In genomic region chr9:120878188-120879130, GRCh38 we compare ENCODE assay signal across 10 cellular contexts. TPM values are rescaled to one million over a fixed set of nuclear protein-coding genes. Genes with fewer than 3 reads are reported as not detected.
DNase-seq lines count a peak whose midpoint lies in the region; ATAC-seq, FAIRE-seq and TF ChIP-seq lines count a peak whose summit lies in the region.
"Had no signal": no experiment of that assay in that cellular context is flagged by ENCODE, and none has a peak within 500 bp of the region (broad histone marks: within the 10 kb centered on the region; RNA-seq: fewer than 3 reads in every experiment).

No MANE protein-coding gene starts in this region.

- H4K20me1 ChIP-seq in GM12878 (ENCODE audit: control insufficient read depth, insufficient read depth) = no peaks in the 10 kb centered on the region

- H3K4me1 ChIP-seq in GM12878 (ENCODE audit: control insufficient read depth, insufficient read depth, low read length) (peaks cover 27% of the 10 kb centered on the region), psoas muscle (no peaks in the 10 kb centered on the region), tibial artery (peaks cover 0 to 17% (median 6%) of the 10 kb centered on the region in 4 donors)

- H3K36me3 ChIP-seq in GM12878 (ENCODE audit: control insufficient read depth in 2 of 2, insufficient read depth in 2 of 2, low read length in 1 of 2) = peaks cover 9 to 15% of the 10 kb centered on the region in 2 experiments; a peak in 3 of 4 replicates
- no peaks in the 10 kb centered on the region for H3K36me3 ChIP-seq in psoas muscle (ENCODE audit: insufficient read depth in 1 of 2, low read depth in 1 of 2)
- peaks cover 1 to 13% (median 11%) of the 10 kb centered on the region in 3 donors for H3K36me3 ChIP-seq in tibial artery
- H3K36me3 ChIP-seq: cardiac muscle cell, thyroid gland had no signal

- 0 out of 2 replicates have a peak, but pooled peaks have one; percentile 46 for TF ChIP-seq POLR2A in GM12878 (IDR thresholded peaks at IDR 0.05; ENCODE audit: low read depth, low read length)

- CTCF ChIA-PET in GM12878 (lab: Yijun Ruan, JAX) = interaction anchor here (0.7 to 3.8 kb wide), 8 partner anchors 9 to 123 kb away, joined by 3 to 13 read pairs (median 4); no protein-coding TSS in a partner anchor

- H3K27me3 ChIP-seq in GM12878 (replicated peaks in 1 of 2; ENCODE audit: control insufficient read depth in 2 of 2, insufficient read depth in 2 of 2, low read length in 1 of 2) = no peaks in the 10 kb centered on the region
- H3K27me3 ChIP-seq in psoas muscle (ENCODE audit: insufficient read depth in 3 of 3, low read length in 2 of 3) = peaks cover 0 to 20% (median 0%) of the 10 kb centered on the region in 3 donors
- no peaks in the 10 kb centered on the region for H3K27me3 ChIP-seq in tibial artery
- H3K27me3 ChIP-seq: thyroid gland had no signal

- peaks cover 39% of the 10 kb centered on the region for H3K79me2 ChIP-seq in GM12878 (ENCODE audit: control insufficient read depth, insufficient read depth, low read length)

- BruUV-seq in GM12878 (replicated peaks; lab: Mats Ljungman, UMichigan) = no TSS peak

- 31% methylated on average over 8 of the region's 8 CpGs for WGBS in GM12878 (ENCODE audit: insufficient coverage, insufficient replicate concordance, low lambda C conversion rate, missing lambda C conversion rate)
- WGBS in psoas muscle, 3 donors = 75 to 82% (median 77%) methylated on average over 8 of the region's 8 CpGs

- POLR2A ChIA-PET in GM12878 (lab: Charles Lee) = interaction anchor here (0.9 to 8.2 kb wide), 6 partner anchors 9 to 55 kb away, joined by 3 to 75 read pairs (median 4); no protein-coding TSS in a partner anchor

- H3K27ac ChIP-seq in GM12878 (ENCODE audit: control insufficient read depth, insufficient read depth) (peak overlapping the region; percentile 95), psoas muscle (no peak overlapping the region), tibial artery (peak overlapping the region in 1 of 2 donors; percentile 99)
- H3K27ac ChIP-seq: cardiac muscle cell had no signal

- intact Hi-C loops in GM12878 (cut with micrococcal nuclease; ENCODE audit: unreplicated experiment) = loop anchor here (5.0 kb wide), 1 partner anchor 86 kb away; the partner anchor contains the start of gene FBXW2
- intact Hi-C loops in psoas muscle (cut with DNase I) = no loop called here
- intact Hi-C loops in tibial artery (cut with DNase I; ENCODE audit: low total_unique reads) = loop anchor here (5.0 kb wide), 1 partner anchor 59 kb away; no protein-coding TSS in a partner anchor

- DNase-seq in NCI-H1417 (lab: John Stamatoyannopoulos, UW) (peak; percentile 29 to 70 (median 55)), NCI-H1417 treated with DMSO at 0.1 percent for 48 hours (lab: John Stamatoyannopoulos, UW) (no peak), NCI-H2171 (lab: John Stamatoyannopoulos, UW) (peak; percentile 28), GM12878 (ENCODE audit: low read depth, low spot score) (no peak), psoas muscle (no peak), tibial artery (no peak), GM19239 (ENCODE audit: insufficient read length, low spot score) (no peak)

- no peaks in the 10 kb centered on the region for H3K9me3 ChIP-seq in GM12878 (replicated peaks; ENCODE audit: control insufficient read depth, insufficient read depth, low read length)
- no peaks in the 10 kb centered on the region for H3K9me3 ChIP-seq in psoas muscle
- H3K9me3 ChIP-seq in tibial artery = no peaks in the 10 kb centered on the region
- H3K9me3 ChIP-seq: thyroid gland had no signal

- TF ChIP-seq CTCF in GM12878 (IDR thresholded peaks at IDR 0.05 in 2 of 3, conservative IDR thresholded peaks at IDR 0.05 in 1 of 3; ENCODE audit: control insufficient read depth in 2 of 3, extremely low read depth in 1 of 3, insufficient read depth in 1 of 3, low read depth in 3 of 3, low read length in 3 of 3) = no peak
- TF ChIP-seq CTCF in psoas muscle (IDR thresholded peaks at IDR 0.05) = no peak
- TF ChIP-seq CTCF in tibial artery (IDR thresholded peaks at IDR 0.05) = no peak

- H2AFZ ChIP-seq in GM12878 (ENCODE audit: control insufficient read depth, low read depth, low read length) = peak overlapping the region; percentile 90

- peak overlapping the region; percentile 93 for H3K4me2 ChIP-seq in GM12878 (ENCODE audit: control insufficient read depth, insufficient read depth)

- in situ Hi-C loops in GM12878 (cut with MboI) = no loop called here

- no peak for TF ChIP-seq RAD21 in GM12878 (IDR thresholded peaks at IDR 0.05; ENCODE audit: insufficient read depth, low read depth, low read length)

- SMC1A ChIA-PET in GM12878 (lab: Charles Lee; ENCODE audit: uncharacterized antibody, unreplicated experiment) = interaction anchor here (0.6 to 3.2 kb wide), 8 partner anchors 9 to 116 kb away, joined by 3 to 17 read pairs (median 4); partner anchors contain the start of gene TRAF1

- H3K9ac ChIP-seq in GM12878 (ENCODE audit: control insufficient read depth, insufficient read depth, low read length) = peak overlapping the region; percentile 91

- H3K4me3 ChIP-seq in GM12878 (peak overlapping the region; percentile 80), psoas muscle (peak overlapping the region; percentile 78), tibial artery (no peak overlapping the region)

- FAIRE-seq in GM12878 (lab: Jason Lieb, UNC) (no peak), GM19239 (lab: Jason Lieb, UNC) (no peak)

- ATAC-seq in GM12878 = peak; percentile 12
- ATAC-seq in psoas muscle = no peak
- no peak for ATAC-seq in HG02884 (IDR thresholded peaks at IDR 0.05; ENCODE audit: unreplicated experiment)

- RAD21 ChIA-PET in GM12878 (lab: Charles Lee; ENCODE audit: unreplicated experiment) = interaction anchor here (0.6 to 3.9 kb wide), 7 partner anchors 18 to 103 kb away, joined by 3 to 16 read pairs (median 3); partner anchors contain the start of gene TRAF1

- TF ChIP-seq EP300 in GM12878 (IDR thresholded peaks at IDR 0.05; ENCODE audit: borderline replicate concordance in 1 of 2, control insufficient read depth in 1 of 2, low read depth in 2 of 2, low read length in 2 of 2) = no peak

RNA-seq across cellular contexts. Expression of gene PHF19, which starts 1.5 kb away (rescaled TPM):
- 127 and 130 TPM in 2 replicates for total RNA-seq in GM12878 (2013; cell fraction: nucleolus; rRNA removed)
- 74.9 and 81.1 TPM in 2 replicates for total RNA-seq in GM12878 (2014; rRNA removed)
- 63.1 and 74.8 TPM in 2 replicates for total RNA-seq in GM12878 (2014; rRNA removed; fragmentation: Illumina TruSeq; extraction: Trizol)
- 116 and 133 TPM in 2 replicates for total RNA-seq in GM12878 (2021)
- 38.7 TPM for polyA plus RNA-seq in GM12878 (2011; ENCODE audit: low read depth)
- 45.5 and 71.1 TPM in 2 replicates for polyA plus RNA-seq in GM12878 (2011; rRNA removed)
- 118 and 119 TPM in 2 replicates for polyA plus RNA-seq in GM12878 (2011; cell fraction: cytosol; rRNA removed)
- polyA plus RNA-seq in GM12878 (2011; cell fraction: nucleus; rRNA removed) = 334 and 350 TPM in 2 replicates
- 63.6 and 78.6 TPM in 2 replicates for polyA plus RNA-seq in GM12878 (2012)
- 64.7 and 94.2 TPM in 2 replicates for polyA plus RNA-seq in GM12878 (2014; fragmentation: Illumina TruSeq; extraction: Trizol)
- polyA plus RNA-seq in GM12878 (2014; fragmentation: Nextera tagmentation; extraction: Ambion mirVana) = 10 to 100 TPM; 26.0 to 50.2 TPM
- 98.6 and 106 TPM in 2 replicates for polyA plus RNA-seq in GM12878 (2014; rRNA removed)
- 100 to 1,000 TPM in 1 of 2 experiments, 10 to 100 TPM in 1; 97.9 to 113 TPM for polyA plus RNA-seq in GM12878 (2016; fragmentation: Nextera tagmentation; extraction: Ambion mirVana)
- polyA minus RNA-seq in GM12878 (2011; rRNA and poly(A)+ RNA removed) = 85.9 and 103 TPM in 2 replicates
- polyA minus RNA-seq in GM12878 (2011; cell fraction: cytosol; rRNA and poly(A)+ RNA removed) = 31.7 and 47.3 TPM in 2 replicates
- polyA minus RNA-seq in GM12878 (2011; cell fraction: nucleus; rRNA and poly(A)+ RNA removed) = 69.5 and 128 TPM in 2 replicates
- total RNA-seq in psoas muscle = 10 to 100 TPM in 2 of 4 donors, 1 to 10 TPM in 2; 6.8 to 14.8 (median 9.8) TPM
- polyA plus RNA-seq in psoas muscle = 10 to 100 TPM in 2 of 3 donors, 1 to 10 TPM in 1; 8.2 to 12.3 (median 12.2) TPM

RNA-seq across cellular contexts. Expression of gene PSMD5, which starts 35.7 kb away (rescaled TPM):
- total RNA-seq in GM12878 (2013; cell fraction: nucleolus; rRNA removed) = 17.9 and 18.6 TPM in 2 replicates
- 19.9 and 20.8 TPM in 2 replicates for total RNA-seq in GM12878 (2014; rRNA removed)
- total RNA-seq in GM12878 (2014; rRNA removed; fragmentation: Illumina TruSeq; extraction: Trizol) = 20.9 and 23.1 TPM in 2 replicates
- 34.4 and 47.7 TPM in 2 replicates for total RNA-seq in GM12878 (2021)
- polyA plus RNA-seq in GM12878 (2011; ENCODE audit: low read depth) = 7.3 TPM
- 19.0 and 26.6 TPM in 2 replicates for polyA plus RNA-seq in GM12878 (2011; rRNA removed)
- polyA plus RNA-seq in GM12878 (2011; cell fraction: cytosol; rRNA removed) = 9.0 and 9.6 TPM in 2 replicates
- polyA plus RNA-seq in GM12878 (2011; cell fraction: nucleus; rRNA removed) = 4.9 and 7.6 TPM in 2 replicates
- 11.2 and 13.3 TPM in 2 replicates for polyA plus RNA-seq in GM12878 (2012)
- polyA plus RNA-seq in GM12878 (2014; fragmentation: Illumina TruSeq; extraction: Trizol) = 31.8 and 41.4 TPM in 2 replicates
- polyA plus RNA-seq in GM12878 (2014; fragmentation: Nextera tagmentation; extraction: Ambion mirVana) = 10 to 100 TPM in 1 of 2 experiments, 1 to 10 TPM in 1; 8.8 to 11.4 TPM
- polyA plus RNA-seq in GM12878 (2014; rRNA removed) = 21.6 and 27.1 TPM in 2 replicates
- polyA plus RNA-seq in GM12878 (2016; fragmentation: Nextera tagmentation; extraction: Ambion mirVana) = 10 to 100 TPM; 35.9 to 40.4 TPM
- 9.0 and 10.4 TPM in 2 replicates for polyA minus RNA-seq in GM12878 (2011; rRNA and poly(A)+ RNA removed)
- polyA minus RNA-seq in GM12878 (2011; cell fraction: cytosol; rRNA and poly(A)+ RNA removed) = 10.7 and 19.0 TPM in 2 replicates
- polyA minus RNA-seq in GM12878 (2011; cell fraction: nucleus; rRNA and poly(A)+ RNA removed) = 5.8 and 6.3 TPM in 2 replicates
- 10 to 100 TPM in 3 of 4 donors, 1 to 10 TPM in 1; 7.6 to 15.7 (median 15.0) TPM for total RNA-seq in psoas muscle
- polyA plus RNA-seq in psoas muscle = 1 to 10 TPM; 6.2 to 8.9 (median 8.9) TPM

RNA-seq across cellular contexts. Expression of gene TRAF1, which starts 48.1 kb away (rescaled TPM):
- total RNA-seq in GM12878 (2013; cell fraction: nucleolus; rRNA removed) = 317 and 349 TPM in 2 replicates
- 144 and 153 TPM in 2 replicates for total RNA-seq in GM12878 (2014; rRNA removed)
- 111 and 116 TPM in 2 replicates for total RNA-seq in GM12878 (2014; rRNA removed; fragmentation: Illumina TruSeq; extraction: Trizol)
- total RNA-seq in GM12878 (2021) = 163 and 164 TPM in 2 replicates
- 44.2 TPM for polyA plus RNA-seq in GM12878 (2011; ENCODE audit: low read depth)
- 106 and 147 TPM in 2 replicates for polyA plus RNA-seq in GM12878 (2011; rRNA removed)
- 186 and 209 TPM in 2 replicates for polyA plus RNA-seq in GM12878 (2011; cell fraction: cytosol; rRNA removed)
- 205 and 241 TPM in 2 replicates for polyA plus RNA-seq in GM12878 (2011; cell fraction: nucleus; rRNA removed)
- polyA plus RNA-seq in GM12878 (2012) = 65.1 and 86.6 TPM in 2 replicates
- 82.8 and 140 TPM in 2 replicates for polyA plus RNA-seq in GM12878 (2014; fragmentation: Illumina TruSeq; extraction: Trizol)
- 10 to 100 TPM; 13.8 to 16.6 TPM for polyA plus RNA-seq in GM12878 (2014; fragmentation: Nextera tagmentation; extraction: Ambion mirVana)
- 153 and 156 TPM in 2 replicates for polyA plus RNA-seq in GM12878 (2014; rRNA removed)
- polyA plus RNA-seq in GM12878 (2016; fragmentation: Nextera tagmentation; extraction: Ambion mirVana) = 10 to 100 TPM; 69.6 to 79.5 TPM
- 194 and 283 TPM in 2 replicates for polyA minus RNA-seq in GM12878 (2011; rRNA and poly(A)+ RNA removed)
- 61.2 and 66.6 TPM in 2 replicates for polyA minus RNA-seq in GM12878 (2011; cell fraction: cytosol; rRNA and poly(A)+ RNA removed)
- polyA minus RNA-seq in GM12878 (2011; cell fraction: nucleus; rRNA and poly(A)+ RNA removed) = 99.3 and 141 TPM in 2 replicates
- total RNA-seq in psoas muscle = 1 to 10 TPM in 2 of 4 donors, under 1 TPM in 2; 0.73 to 2.0 (median 0.99) TPM
- polyA plus RNA-seq in psoas muscle = 1 to 10 TPM in 1 of 3 donors, under 1 TPM in 2; 0.55 to 1.3 (median 0.95) TPM

Comparison
In these comparisons a context has a peak if more than half of its experiments do, and no peak if none do; other contexts are left out.
1. DNase-seq: peak in NCI-H1417 (3 of 3) and NCI-H2171 (single experiment); none in NCI-H1417 treated with DMSO at 0.1 percent for 48 hours (single experiment), GM12878 (single experiment), psoas muscle (0 of 2), tibial artery (0 of 2) and GM19239 (single experiment).
2. H3K4me3 ChIP-seq: peak in GM12878 (single experiment) and psoas muscle (single experiment); none in tibial artery (0 of 2).
3. RNA of gene PHF19, which starts 1.5 kb away (total RNA-seq): 63.1 to 133 TPM in GM12878; 6.8 to 14.8 TPM in psoas muscle; every median in the first group is over 4 times any median in the second.
4. RNA of gene TRAF1, which starts 48.1 kb away (total RNA-seq): 111 to 349 TPM in GM12878; 0.73 to 2.0 TPM in psoas muscle; every median in the first group is over 10 times any median in the second.
5. intact Hi-C loops: an anchor here in GM12878 (5.0 kb wide) and tibial artery (5.0 kb wide); none called in psoas muscle.